6 cellular contexts compared by ENCODE assay signal in genomic region chr21:36270786-36271695, GRCh38. TPM values are rescaled to one million over a fixed set of nuclear protein-coding genes. Genes with fewer than 3 reads are reported as not detected.
A peak's percentile ranks its signal among the peaks of the same experiment; 100 is the strongest.
DNase-seq lines count a peak whose midpoint lies in the region; ATAC-seq, FAIRE-seq and TF ChIP-seq lines count a peak whose summit lies in the region.
"Not testable (repeated sequence)": the region's sequence is repeated elsewhere in the genome, so short reads cannot be mapped to it uniquely, and the experiment has no call there.

No MANE protein-coding gene starts in this region.

- not testable (repeated sequence) for H3K27me3 ChIP-seq in bronchial epithelial cell (ENCODE audit: control insufficient read depth, insufficient read depth, low read length); esophagus squamous epithelium; trophoblast cell (ENCODE audit: insufficient read depth, low read length)

- not testable (repeated sequence) for H2AFZ ChIP-seq in trophoblast cell (ENCODE audit: insufficient read depth, low read length, poor library complexity)

- TF ChIP-seq POLR2A in esophagus squamous epithelium (IDR thresholded peaks at IDR 0.05), result not testable (repeated sequence)

- not testable (repeated sequence) for H2BK120ac ChIP-seq in trophoblast cell (ENCODE audit: insufficient read depth, low read length, poor library complexity)

- H4K91ac ChIP-seq in trophoblast cell (ENCODE audit: low read depth, low read length), result peak overlapping the region; percentile 62

- H3K27me3 Mint-ChIP-seq in T-helper 17 cell, result not testable (repeated sequence)

- not testable (repeated sequence) for H3K36me3 ChIP-seq in HEK293 (ENCODE audit: control insufficient read depth in 2 of 2, insufficient read depth in 1 of 2, low read length in 2 of 2); bronchial epithelial cell (ENCODE audit: control insufficient read depth, insufficient read depth, low read length)
- H3K36me3 ChIP-seq in esophagus squamous epithelium, result peaks cover 0 to 50% (median 0%) of the 10 kb centered on the region in 3 donors
- peaks cover 14 to 29% of the 10 kb centered on the region in 2 experiments for H3K36me3 ChIP-seq in trophoblast cell (ENCODE audit: control insufficient read depth in 1 of 2, insufficient read depth in 2 of 2, low read length in 2 of 2)

- H3K9ac ChIP-seq in trophoblast cell (ENCODE audit: low read length), result not testable (repeated sequence)

- not testable (repeated sequence) for FAIRE-seq in bronchial epithelial cell (lab: Jason Lieb, UNC)

- TF ChIP-seq CTCF in HEK293 (tag by site-specific recombination; IDR thresholded peaks at IDR 0.05); bronchial epithelial cell (IDR thresholded peaks at IDR 0.05; ENCODE audit: insufficient read depth, low read length, severe bottlenecking); esophagus squamous epithelium (IDR thresholded peaks at IDR 0.05): not testable (repeated sequence)

- intact Hi-C loops in esophagus squamous epithelium (cut with DNase I), result not testable (repeated sequence)

- H3K79me2 ChIP-seq in trophoblast cell (ENCODE audit: control insufficient read depth, insufficient read depth, low read length, poor library complexity), result not testable (repeated sequence)

- not testable (repeated sequence) for H3K27ac ChIP-seq in HEK293 (ENCODE audit: extremely low read depth, low read depth, low read length); trophoblast cell (ENCODE audit: low read depth, low read length)
- H3K27ac ChIP-seq in esophagus squamous epithelium, result peak overlapping the region; percentile 44 to 81 (median 74)

- POLR2A ChIA-PET in HEK293 (lab: Yijun Ruan, JAX), result interaction anchor here (0.7 kb wide), 1 partner anchor 18 kb away, joined by 3 read pairs; no protein-coding TSS in a partner anchor

- not testable (repeated sequence) for H3K36me3 Mint-ChIP-seq in T-helper 17 cell (ENCODE audit: low read depth)

- not testable (repeated sequence) for H4K12ac ChIP-seq in trophoblast cell (ENCODE audit: low read depth, low read length)

- not testable (repeated sequence) for H3K14ac ChIP-seq in trophoblast cell (ENCODE audit: low read length)

- H3K18ac ChIP-seq in trophoblast cell (ENCODE audit: low read length), result peak overlapping the region; percentile 46

- not testable (repeated sequence) for DNase-seq in T-helper 17 cell; esophagus squamous epithelium (lab: John Stamatoyannopoulos, UW)
- peak; percentile 81 for DNase-seq in bronchial epithelial cell (ENCODE audit: low read depth)
- DNase-seq in left lobe of liver (ENCODE audit: low spot score), result peak; percentile 80
- peak; percentile 65 to 72 for DNase-seq in trophoblast cell

- not testable (repeated sequence) for H3K4me2 ChIP-seq in trophoblast cell (ENCODE audit: low read length)

- not testable (repeated sequence) for H4K8ac ChIP-seq in trophoblast cell (ENCODE audit: low read depth, low read length)

- H2BK12ac ChIP-seq in trophoblast cell (ENCODE audit: low read length), result peak overlapping the region; percentile 61

- peaks cover 20% of the 10 kb centered on the region for H3K79me1 ChIP-seq in trophoblast cell (ENCODE audit: low read length)

- CTCF ChIA-PET in HEK293 (lab: Yijun Ruan, JAX), result not testable (repeated sequence)

- H3K4ac ChIP-seq in trophoblast cell (ENCODE audit: low read depth, low read length), result not testable (repeated sequence)

- WGBS in esophagus squamous epithelium, 2 donors, result 62 to 83% methylated on average over 12 of the region's 12 CpGs
- no CpG with 5 or more reads among the region's 12 CpGs for WGBS in trophoblast cell (ENCODE audit: extremely low coverage, insufficient coverage, insufficient read length)

- H3K4me1 Mint-ChIP-seq in T-helper 17 cell, result not testable (repeated sequence)

- H3K4me1 ChIP-seq in HEK293 (ENCODE audit: control insufficient read depth, insufficient read depth, low read length), result not testable (repeated sequence)
- H3K4me1 ChIP-seq in esophagus squamous epithelium, result peaks cover 0 to 27% (median 6%) of the 10 kb centered on the region in 3 donors
- peaks cover 9 to 13% of the 10 kb centered on the region in 2 experiments for H3K4me1 ChIP-seq in trophoblast cell (ENCODE audit: control insufficient read depth in 1 of 2, insufficient read depth in 2 of 2, low read length in 2 of 2)

- peak overlapping the region; percentile 59 for H2AK5ac ChIP-seq in trophoblast cell (ENCODE audit: low read length)

- H3K4me3 ChIP-seq in HEK293 (ENCODE audit: low read depth, low read length); bronchial epithelial cell (ENCODE audit: low read depth, low read length); esophagus squamous epithelium; trophoblast cell (ENCODE audit: low read depth, low read length): not testable (repeated sequence)

- not testable (repeated sequence) for H3K9me3 ChIP-seq in HEK293 (ENCODE audit: control insufficient read depth, insufficient read depth, low read depth, low read length); T-helper 17 cell (ENCODE audit: control insufficient read depth, low read length, poor library complexity, severe bottlenecking); esophagus squamous epithelium; trophoblast cell (ENCODE audit: insufficient read depth, low read depth, low read length)

- ATAC-seq in T-helper 17 cell, result not testable (repeated sequence)
- peak; percentile 91 for ATAC-seq in left lobe of liver

- H2BK5ac ChIP-seq in trophoblast cell (ENCODE audit: low read depth, low read length, poor library complexity), result not testable (repeated sequence)

- H3K27ac Mint-ChIP-seq in T-helper 17 cell, result peak overlapping the region; percentile 45

- H3K23ac ChIP-seq in trophoblast cell (ENCODE audit: low read length), result not testable (repeated sequence)

- H3K4me3 Mint-ChIP-seq in T-helper 17 cell, result not testable (repeated sequence)

TF ChIP-seq in HEK293, 187 proteins besides CTCF, POLR2A, EP300 and RAD21:
- TF ChIP-seq ZNF664 (tag by site-specific recombination; IDR thresholded peaks at IDR 0.05), result peak; percentile 54; the same call in 1 of the 2 replicates

RNA-seq across cellular contexts. Expression of gene MORC3, which starts 49.0 kb away (rescaled TPM):
- total RNA-seq in T-helper 17 cell, result 10 to 100 TPM; 45.2 to 51.0 TPM
- 54.7 and 60.8 TPM in 2 replicates for total RNA-seq in bronchial epithelial cell
- 10 to 100 TPM; 31.9 to 50.5 (median 43.1) TPM for total RNA-seq in esophagus squamous epithelium
- total RNA-seq in left lobe of liver, result 12.6 TPM
- polyA plus RNA-seq in trophoblast cell (2013), result 21.7 and 22.7 TPM in 2 replicates
